Comparison of ENCODE assay signal across 1 cellular context in genomic region chr11:74123008-74123448, GRCh38.
TF ChIP-seq lines count a peak whose summit lies in the region.

No MANE protein-coding gene starts in this region.

TF ChIP-seq in GM23338, 12 proteins besides CTCF, POLR2A, EP300 and RAD21 (continued from another document):
- no peak for TF ChIP-seq ZNF462 (CRISPR knock-in tag; IDR thresholded peaks at IDR 0.05)
- TF ChIP-seq POLR2AphosphoS5 (IDR thresholded peaks at IDR 0.05; ENCODE audit: low read depth): no peak
- no peak for TF ChIP-seq REST (IDR thresholded peaks at IDR 0.05; ENCODE audit: unreplicated experiment)
